In the genomic region with DNA sequence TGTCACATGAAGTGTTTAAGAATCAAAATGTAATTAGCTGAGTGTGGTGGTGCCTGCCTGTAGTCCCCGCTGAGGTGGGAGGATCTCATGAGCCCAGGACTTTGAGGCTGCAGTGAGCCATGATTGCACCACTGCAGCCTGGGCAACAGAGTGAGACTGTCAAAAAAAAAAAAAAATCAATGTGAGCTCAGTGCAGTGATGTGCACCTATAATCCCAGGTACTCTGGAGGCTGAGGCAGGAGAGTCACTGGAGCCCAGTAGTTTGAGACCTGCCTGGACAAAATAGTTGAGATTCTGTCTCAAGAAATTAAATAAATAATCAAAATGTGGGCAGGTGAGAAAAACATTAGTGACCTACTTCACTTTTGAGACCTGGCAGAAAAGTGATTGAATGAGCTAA, we compare ENCODE assay signal across 1 cellular context.
TF ChIP-seq lines count a peak whose summit lies in the region.

No MANE protein-coding gene starts in this region.

TF ChIP-seq in neural cell, 6 proteins besides CTCF, POLR2A, EP300 and RAD21 (continued from another document):
- TF ChIP-seq, protein P1, sequence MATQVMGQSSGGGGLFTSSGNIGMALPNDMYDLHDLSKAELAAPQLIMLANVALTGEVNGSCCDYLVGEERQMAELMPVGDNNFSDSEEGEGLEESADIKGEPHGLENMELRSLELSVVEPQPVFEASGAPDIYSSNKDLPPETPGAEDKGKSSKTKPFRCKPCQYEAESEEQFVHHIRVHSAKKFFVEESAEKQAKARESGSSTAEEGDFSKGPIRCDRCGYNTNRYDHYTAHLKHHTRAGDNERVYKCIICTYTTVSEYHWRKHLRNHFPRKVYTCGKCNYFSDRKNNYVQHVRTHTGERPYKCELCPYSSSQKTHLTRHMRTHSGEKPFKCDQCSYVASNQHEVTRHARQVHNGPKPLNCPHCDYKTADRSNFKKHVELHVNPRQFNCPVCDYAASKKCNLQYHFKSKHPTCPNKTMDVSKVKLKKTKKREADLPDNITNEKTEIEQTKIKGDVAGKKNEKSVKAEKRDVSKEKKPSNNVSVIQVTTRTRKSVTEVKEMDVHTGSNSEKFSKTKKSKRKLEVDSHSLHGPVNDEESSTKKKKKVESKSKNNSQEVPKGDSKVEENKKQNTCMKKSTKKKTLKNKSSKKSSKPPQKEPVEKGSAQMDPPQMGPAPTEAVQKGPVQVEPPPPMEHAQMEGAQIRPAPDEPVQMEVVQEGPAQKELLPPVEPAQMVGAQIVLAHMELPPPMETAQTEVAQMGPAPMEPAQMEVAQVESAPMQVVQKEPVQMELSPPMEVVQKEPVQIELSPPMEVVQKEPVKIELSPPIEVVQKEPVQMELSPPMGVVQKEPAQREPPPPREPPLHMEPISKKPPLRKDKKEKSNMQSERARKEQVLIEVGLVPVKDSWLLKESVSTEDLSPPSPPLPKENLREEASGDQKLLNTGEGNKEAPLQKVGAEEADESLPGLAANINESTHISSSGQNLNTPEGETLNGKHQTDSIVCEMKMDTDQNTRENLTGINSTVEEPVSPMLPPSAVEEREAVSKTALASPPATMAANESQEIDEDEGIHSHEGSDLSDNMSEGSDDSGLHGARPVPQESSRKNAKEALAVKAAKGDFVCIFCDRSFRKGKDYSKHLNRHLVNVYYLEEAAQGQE (IDR thresholded peaks at IDR 0.05; ENCODE audit: borderline replicate concordance): no peak
- no peak for TF ChIP-seq SMC3 (conservative IDR thresholded peaks at IDR 0.05; ENCODE audit: poor library complexity)
- no peak for TF ChIP-seq TAF1 (IDR thresholded peaks at IDR 0.05; ENCODE audit: low read depth)
- TF ChIP-seq POLR2AphosphoS5 (IDR thresholded peaks at IDR 0.05): no peak
TF ChIP-seq in neural cell: peak in this region for 0.
